8 cellular contexts compared by ENCODE assay signal in the genomic region with DNA sequence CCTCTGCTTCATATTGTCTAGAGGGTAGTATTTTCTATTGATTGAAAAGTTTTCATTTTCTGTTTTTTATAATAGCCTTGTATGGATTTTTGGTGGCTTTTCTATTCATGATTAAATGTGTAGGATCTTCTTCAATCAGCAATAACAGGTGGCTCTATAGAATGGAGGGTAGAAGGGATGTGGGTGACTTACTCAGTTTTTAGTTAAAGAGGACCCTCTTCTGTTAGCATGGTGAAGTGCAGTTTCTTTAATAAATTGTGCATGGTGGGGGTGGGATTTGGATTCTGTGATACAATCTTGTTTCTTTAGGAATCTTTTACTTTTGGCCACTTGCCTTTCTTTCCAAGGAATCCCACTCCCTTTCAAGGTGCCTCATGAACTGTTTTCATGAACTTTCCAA.
DNase-seq lines count a peak whose midpoint lies in the region; ATAC-seq and TF ChIP-seq lines count a peak whose summit lies in the region.

No MANE protein-coding gene starts in this region.

- peaks cover 28% of the 10 kb centered on the region for H3K4me1 Mint-ChIP-seq in CD4-positive, alpha-beta T cell (ENCODE audit: low read depth)

- peak overlapping the region; percentile 12 for H3K27ac Mint-ChIP-seq in CD4-positive, alpha-beta T cell

- no peaks in the 10 kb centered on the region for H3K9me3 Mint-ChIP-seq in CD4-positive, alpha-beta T cell

- intact Hi-C loops in CD4-positive, alpha-beta T cell (cut with DNase I, micrococcal nuclease): loop anchor here (1.0 to 10.0 kb wide), 3 partner anchors 226 to 860 kb away; a partner anchor contains a TSS

- peaks cover 18% of the 10 kb centered on the region for H3K36me3 Mint-ChIP-seq in CD4-positive, alpha-beta T cell (ENCODE audit: low read depth)

- in situ Hi-C loops in SK-MEL-5 (cut with HindIII; ENCODE audit: low pct_unique_long_range_greater_than_20kb, low sequenced_read_pairs): no loop called here

- no peaks in the 10 kb centered on the region for H3K9me3 ChIP-seq in CD4-positive, alpha-beta T cell (ENCODE audit: control insufficient read depth, low read length)
- H3K9me3 ChIP-seq in MG63: no peaks in the 10 kb centered on the region; the same call in 1 of the 2 replicates

- H3K27me3 Mint-ChIP-seq in CD4-positive, alpha-beta T cell: no peaks in the 10 kb centered on the region

- no peak overlapping the region for H3K4me3 ChIP-seq in MG63

- no peak overlapping the region for H3K4me3 Mint-ChIP-seq in CD4-positive, alpha-beta T cell

- H3K27me3 ChIP-seq in CD4-positive, alpha-beta T cell (ENCODE audit: control insufficient read depth, insufficient read depth, low read length): no peaks in the 10 kb centered on the region
- H3K27me3 ChIP-seq in MG63: no peaks in the 10 kb centered on the region

- CTCF ChIA-PET in CD4-positive, alpha-beta T cell (lab: Charles Lee): no interaction called here

- H3K27ac ChIP-seq in CD4-positive, alpha-beta T cell (ENCODE audit: low read depth, low read length): no peak overlapping the region

- H3K36me3 ChIP-seq in MG63: peaks cover 2% of the 10 kb centered on the region; the same call in 1 of the 2 replicates

- POLR2A ChIA-PET in CD4-positive, alpha-beta T cell (lab: Charles Lee): no interaction called here

- no peak for ATAC-seq in CD4-positive, alpha-beta T cell (ENCODE audit: poor library complexity)

- DNase-seq in CD4-positive, alpha-beta T cell: no peak
- DNase-seq in HCEC 1CT: peak; percentile 46
- DNase-seq in SK-MEL-5 (ENCODE audit: low read depth, low spot score): peak; percentile 59
- peak; percentile 31 for DNase-seq in iPS-NIHi7 (ENCODE audit: extremely low spot score)
- DNase-seq in activated gamma-delta T cell (lab: John Stamatoyannopoulos, UW): no peak
- no peak for DNase-seq in MG63
- DNase-seq in KG1 (lab: John Stamatoyannopoulos, UW): no peak
- no peak for DNase-seq in activated naive CD4-positive, alpha-beta T cell treated with anti-CD3 and anti-CD28 coated beads, Interleukin-2, amount 50 U/mL, for 16 hours

- peak; percentile 13 for TF ChIP-seq CTCF in CD4-positive, alpha-beta T cell (IDR thresholded peaks at IDR 0.05)

Comparison
In these comparisons a context has a peak if more than half of its experiments do, and no peak if none do; other contexts are left out.
1. DNase-seq: peak in HCEC 1CT (single experiment), SK-MEL-5 (single experiment) and iPS-NIHi7 (single experiment); none in CD4-positive, alpha-beta T cell (0 of 10), activated gamma-delta T cell (single experiment), MG63 (single experiment), KG1 (single experiment) and activated naive CD4-positive, alpha-beta T cell treated with anti-CD3 and anti-CD28 coated beads, Interleukin-2, amount 50 U/mL, for 16 hours (single experiment).